36 cellular contexts compared by ENCODE assay signal in the genomic region with DNA sequence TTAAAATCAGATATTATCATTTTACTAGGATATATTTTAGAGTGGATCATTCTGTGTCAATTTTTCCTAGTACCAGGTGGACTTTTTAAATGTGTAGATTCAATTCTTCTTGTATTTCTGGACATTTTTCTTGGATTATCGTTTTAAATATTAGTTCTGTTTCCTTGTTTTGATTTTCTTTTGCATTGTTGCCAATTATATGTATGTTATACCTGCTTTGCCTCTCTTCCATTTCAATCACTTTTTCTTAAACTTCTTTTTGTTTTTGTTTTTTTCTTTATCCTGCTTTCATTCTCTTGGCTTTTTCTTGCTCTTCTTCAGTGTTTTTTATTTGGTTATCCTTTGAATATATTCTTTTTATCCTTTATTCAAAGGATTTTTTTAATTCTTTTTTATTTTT.
A peak's percentile ranks its signal among the peaks of the same experiment; 100 is the strongest.
DNase-seq lines count a peak whose midpoint lies in the region; ATAC-seq, FAIRE-seq and TF ChIP-seq lines count a peak whose summit lies in the region.
"Had no signal": no experiment of that assay in that cellular context is flagged by ENCODE, and none has a peak within 500 bp of the region (broad histone marks: within the 10 kb centered on the region; RNA-seq: fewer than 3 reads in every experiment).

No MANE protein-coding gene starts in this region.

- no peak overlapping the region for H3K4me2 ChIP-seq in K562 (ENCODE audit: insufficient read depth, low read length)
- H3K4me2 ChIP-seq: A549; BLaER1; BLaER1 treated with 17β-estradiol and CSF1 and Interleukin-3, amounts not matched to agents 10 nM and 100 nM had no signal

- no peaks in the 10 kb centered on the region for H4K20me1 ChIP-seq in K562 (replicated peaks; ENCODE audit: control insufficient read depth, insufficient read depth, low read length)
- H4K20me1 ChIP-seq: BLaER1; BLaER1 treated with 17β-estradiol and CSF1 and Interleukin-3, amounts not matched to agents 10 nM and 100 nM had no signal

- no peak for FAIRE-seq in K562 (lab: Jason Lieb, UNC)
- FAIRE-seq in pancreas (lab: Jason Lieb, UNC), result peak; percentile 83
- FAIRE-seq: A549, D721Med had no signal

- WGBS in K562 (ENCODE audit: insufficient coverage, low coverage, missing lambda C conversion rate), result 0% methylated on average over 1 of the region's 1 CpG
- WGBS in pancreas, 2 donors, result 67 to 71% methylated on average over 1 of the region's 1 CpG

- H3K27ac ChIP-seq in HEK293 (ENCODE audit: extremely low read depth, low read depth, low read length) (no peak overlapping the region), K562 (ENCODE audit: extremely low read depth, low read depth, low read length) (no peak overlapping the region), pancreas (no peak overlapping the region)
- H3K27ac ChIP-seq: 22Rv1; A549; BLaER1; BLaER1 treated with 17β-estradiol and CSF1 and Interleukin-3, amounts not matched to agents 10 nM and 100 nM; C4-2B had no signal

- no peaks in the 10 kb centered on the region for H3K4me1 Mint-ChIP-seq in progenitor cell of endocrine pancreas (ENCODE audit: low read depth)
- H3K4me1 Mint-ChIP-seq: B cell; CD14-positive monocyte; CD4-positive, alpha-beta memory T cell; CD4-positive, CD25-positive, alpha-beta regulatory T cell; CD8-positive, alpha-beta memory T cell had no signal

- in situ Hi-C loops in K562 (cut with MboI), result no loop called here

- POLR2A ChIA-PET in HEK293 (lab: Yijun Ruan, JAX), result no interaction called here
- POLR2A ChIA-PET in K562 (lab: Yijun Ruan, JAX), result no interaction called here

- no peak for TF ChIP-seq CTCF in HEK293 (tag by site-specific recombination; IDR thresholded peaks at IDR 0.05)
- no peak for TF ChIP-seq CTCF in K562 (IDR thresholded peaks at IDR 0.05 in 2 of 3, conservative IDR thresholded peaks at IDR 0.05 in 1 of 3; ENCODE audit: insufficient read depth in 2 of 3, low read depth in 1 of 3, low read length in 3 of 3)
- no peak for TF ChIP-seq CTCF in pancreas (IDR thresholded peaks at IDR 0.05)
- TF ChIP-seq CTCF in progenitor cell of endocrine pancreas (IDR thresholded peaks at IDR 0.05; ENCODE audit: unreplicated experiment), result no peak

- H3K9me1 ChIP-seq in K562 (ENCODE audit: control insufficient read depth, insufficient read depth, low read length), result no peaks in the 10 kb centered on the region

- H3K36me3 Mint-ChIP-seq in progenitor cell of endocrine pancreas (ENCODE audit: insufficient read depth), result peaks cover 13% of the 10 kb centered on the region
- H3K36me3 Mint-ChIP-seq: CD14-positive monocyte; CD4-positive, alpha-beta memory T cell; CD4-positive, CD25-positive, alpha-beta regulatory T cell; CD8-positive, alpha-beta T cell had no signal

- CTCF ChIA-PET in HEK293 (lab: Yijun Ruan, JAX) (no interaction called here), K562 (lab: Yijun Ruan, JAX; ENCODE audit: low intra/inter-chr PET ratio) (no interaction called here)

- H3K9me3 Mint-ChIP-seq in progenitor cell of endocrine pancreas (ENCODE audit: low read depth), result peaks cover 37% of the 10 kb centered on the region

- TF ChIP-seq POLR2A in K562 (conservative IDR thresholded peaks at IDR 0.05), result no peak

- H3K4me3 ChIP-seq in HEK293 (ENCODE audit: low read depth, low read length), result no peak overlapping the region
- no peak overlapping the region for H3K4me3 ChIP-seq in K562
- H3K4me3 ChIP-seq in pancreas, result no peak overlapping the region
- H3K4me3 ChIP-seq: A549; BLaER1; BLaER1 treated with 17β-estradiol and CSF1 and Interleukin-3, amounts not matched to agents 10 nM and 100 nM had no signal

- intact Hi-C loops in K562 (cut with micrococcal nuclease), result no loop called here
- intact Hi-C loops in pancreas (cut with DNase I), result no loop called here

- TF ChIP-seq EP300 in K562 (IDR thresholded peaks at IDR 0.05; ENCODE audit: low read length), result no peak

- ATAC-seq in K562 (no peak), pancreas (no peak), GM21360 (IDR thresholded peaks at IDR 0.05; ENCODE audit: unreplicated experiment) (no peak)
- ATAC-seq: A549; CD8-positive, alpha-beta T cell had no signal

- H3K79me2 ChIP-seq in K562 (ENCODE audit: control insufficient read depth, insufficient read depth, low read length), result no peaks in the 10 kb centered on the region

- TF ChIP-seq RAD21 in K562 (CRISPR knock-in tag; conservative IDR thresholded peaks at IDR 0.05 in 1 of 2, IDR thresholded peaks at IDR 0.05 in 1 of 2), result no peak

- H3K27ac Mint-ChIP-seq in progenitor cell of endocrine pancreas, result peak overlapping the region; percentile 55
- H3K27ac Mint-ChIP-seq: B cell; CD14-positive monocyte; CD4-positive, alpha-beta memory T cell; CD4-positive, alpha-beta T cell; CD4-positive, CD25-positive, alpha-beta regulatory T cell; CD8-positive, alpha-beta memory T cell; CD8-positive, alpha-beta T cell had no signal

- no peak overlapping the region for H3K4me3 Mint-ChIP-seq in progenitor cell of endocrine pancreas (ENCODE audit: low read depth)
- H3K4me3 Mint-ChIP-seq: B cell; CD14-positive monocyte; CD4-positive, alpha-beta memory T cell; CD4-positive, alpha-beta T cell; CD4-positive, CD25-positive, alpha-beta regulatory T cell; CD8-positive, alpha-beta memory T cell; CD8-positive, alpha-beta T cell had no signal

- H3K27me3 ChIP-seq in K562 (ENCODE audit: control insufficient read depth in 2 of 2, insufficient read depth in 2 of 2, low read length in 2 of 2) (no peaks in the 10 kb centered on the region; a peak in 1 of 5 replicates), pancreas (no peaks in the 10 kb centered on the region)
- H3K27me3 ChIP-seq: BE2C; BLaER1; BLaER1 treated with 17β-estradiol and CSF1 and Interleukin-3, amounts not matched to agents 10 nM and 100 nM had no signal

- H3K36me3 ChIP-seq in HEK293 (ENCODE audit: control insufficient read depth in 2 of 2, insufficient read depth in 1 of 2, low read length in 2 of 2) (no peaks in the 10 kb centered on the region), K562 (ENCODE audit: control insufficient read depth, insufficient read depth, low read length) (no peaks in the 10 kb centered on the region), pancreas (no peaks in the 10 kb centered on the region)
- H3K36me3 ChIP-seq: BE2C; BLaER1; BLaER1 treated with 17β-estradiol and CSF1 and Interleukin-3, amounts not matched to agents 10 nM and 100 nM had no signal

- no peak overlapping the region for H3K9ac ChIP-seq in K562 (ENCODE audit: insufficient read depth in 1 of 2, low read depth in 2 of 2, low read length in 2 of 2)
- H3K9ac ChIP-seq: BLaER1; BLaER1 treated with 17β-estradiol and CSF1 and Interleukin-3, amounts not matched to agents 10 nM and 100 nM had no signal

- no peak overlapping the region for H2AFZ ChIP-seq in K562 (ENCODE audit: low read depth, low read length)

- DNase-seq in K562 (ENCODE audit: extremely low read depth in 1 of 4, low spot score in 3 of 4) (no peak), pancreas (no peak), progenitor cell of endocrine pancreas (ENCODE audit: low spot score, unreplicated experiment) (no peak), occipital lobe (lab: John Stamatoyannopoulos, UW) (no peak), retina (no peak)
- no peak for DNase-seq in activated CD4-positive, alpha-beta T cell treated with anti-CD3 and anti-CD28 coated beads, Interleukin-2, amount 50 U/mL, for 48 hours
- DNase-seq: 8988T; ACHN; AML-193; BE2C; C1 segment of cervical spinal cord; Caco-2; Calu3; CD4-positive, alpha-beta memory T cell; CD4-positive, alpha-beta T cell; CD4-positive, CD25-positive, alpha-beta regulatory T cell; CD8-positive, alpha-beta memory T cell; CD8-positive, alpha-beta T cell; COR-L47; DMS 273 treated with DMSO at 0.1 percent for 48 hours; DMS153; DMS53; DMS79; DMS79 treated with DMSO at 0.1 percent for 48 hours; DND-41; EL had no signal

- no peaks in the 10 kb centered on the region for H3K4me1 ChIP-seq in HEK293 (ENCODE audit: control insufficient read depth, insufficient read depth, low read length)
- no peaks in the 10 kb centered on the region for H3K4me1 ChIP-seq in K562 (replicated peaks in 1 of 2; ENCODE audit: control insufficient read depth in 2 of 2, insufficient read depth in 2 of 2, low read length in 2 of 2)
- H3K4me1 ChIP-seq in pancreas, result no peaks in the 10 kb centered on the region
- H3K4me1 ChIP-seq: A549; BE2C; BLaER1; BLaER1 treated with 17β-estradiol and CSF1 and Interleukin-3, amounts not matched to agents 10 nM and 100 nM; Caco-2 had no signal

- H3K9me3 ChIP-seq in HEK293 (ENCODE audit: control insufficient read depth, insufficient read depth, low read depth, low read length) (no peaks in the 10 kb centered on the region), K562 (replicated peaks; ENCODE audit: control insufficient read depth, insufficient read depth, low read depth, low read length) (no peaks in the 10 kb centered on the region), pancreas (no peaks in the 10 kb centered on the region)

- H3K27me3 Mint-ChIP-seq in progenitor cell of endocrine pancreas, result no peaks in the 10 kb centered on the region

- no TSS peak for BruUV-seq in K562 (replicated peaks; lab: Mats Ljungman, UMichigan)

TF ChIP-seq in HEK293, 187 proteins besides CTCF, POLR2A, EP300 and RAD21 (continues in another document):
- no peak for TF ChIP-seq ZNF664 (tag by site-specific recombination; IDR thresholded peaks at IDR 0.05)
- TF ChIP-seq KLF1 (tag by site-specific recombination; IDR thresholded peaks at IDR 0.05), result no peak
- no peak for TF ChIP-seq KLF7 (tag by site-specific recombination; IDR thresholded peaks at IDR 0.05; ENCODE audit: borderline replicate concordance)
- no peak for TF ChIP-seq ZFP37 (tag by site-specific recombination; IDR thresholded peaks at IDR 0.05)
- no peak for TF ChIP-seq REPIN1 (tag by site-specific recombination; IDR thresholded peaks at IDR 0.05; ENCODE audit: low read depth)
- TF ChIP-seq ZBTB17 (tag by site-specific recombination; IDR thresholded peaks at IDR 0.05), result no peak

TF ChIP-seq in K562, 482 proteins besides CTCF, POLR2A, EP300 and RAD21 (continues in another document):
- TF ChIP-seq TRIM28 (IDR thresholded peaks at IDR 0.05), result peak; percentile 53; the same call in 1 of the 2 replicates
- TF ChIP-seq, protein P1, sequence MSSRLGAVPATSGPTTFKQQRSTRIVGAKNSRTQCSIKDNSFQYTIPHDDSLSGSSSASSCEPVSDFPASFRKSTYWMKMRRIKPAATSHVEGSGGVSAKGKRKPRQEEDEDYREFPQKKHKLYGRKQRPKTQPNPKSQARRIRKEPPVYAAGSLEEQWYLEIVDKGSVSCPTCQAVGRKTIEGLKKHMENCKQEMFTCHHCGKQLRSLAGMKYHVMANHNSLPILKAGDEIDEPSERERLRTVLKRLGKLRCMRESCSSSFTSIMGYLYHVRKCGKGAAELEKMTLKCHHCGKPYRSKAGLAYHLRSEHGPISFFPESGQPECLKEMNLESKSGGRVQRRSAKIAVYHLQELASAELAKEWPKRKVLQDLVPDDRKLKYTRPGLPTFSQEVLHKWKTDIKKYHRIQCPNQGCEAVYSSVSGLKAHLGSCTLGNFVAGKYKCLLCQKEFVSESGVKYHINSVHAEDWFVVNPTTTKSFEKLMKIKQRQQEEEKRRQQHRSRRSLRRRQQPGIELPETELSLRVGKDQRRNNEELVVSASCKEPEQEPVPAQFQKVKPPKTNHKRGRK (tag; IDR thresholded peaks at IDR 0.05), result peak; percentile 48
